ENCODE assay signal across 1 cellular context in genomic region chr12:87660987-87661769, GRCh38.
TF ChIP-seq lines count a peak whose summit lies in the region.

No MANE protein-coding gene starts in this region.

TF ChIP-seq in GM23338, 12 proteins besides CTCF, POLR2A, EP300 and RAD21 (continued from another document):
- TF ChIP-seq ZNF462 (CRISPR knock-in tag; IDR thresholded peaks at IDR 0.05) (no peak), REST (IDR thresholded peaks at IDR 0.05; ENCODE audit: unreplicated experiment) (no peak), NANOG (IDR thresholded peaks at IDR 0.05; ENCODE audit: borderline replicate concordance) (no peak), CREB1 (CRISPR knock-in tag; IDR thresholded peaks at IDR 0.05; ENCODE audit: low read depth) (no peak), JUNB (IDR thresholded peaks at IDR 0.05; ENCODE audit: unreplicated experiment) (no peak)
TF ChIP-seq in GM23338: peak in this region for 0.
